17 cellular contexts compared by ENCODE assay signal in the genomic region with DNA sequence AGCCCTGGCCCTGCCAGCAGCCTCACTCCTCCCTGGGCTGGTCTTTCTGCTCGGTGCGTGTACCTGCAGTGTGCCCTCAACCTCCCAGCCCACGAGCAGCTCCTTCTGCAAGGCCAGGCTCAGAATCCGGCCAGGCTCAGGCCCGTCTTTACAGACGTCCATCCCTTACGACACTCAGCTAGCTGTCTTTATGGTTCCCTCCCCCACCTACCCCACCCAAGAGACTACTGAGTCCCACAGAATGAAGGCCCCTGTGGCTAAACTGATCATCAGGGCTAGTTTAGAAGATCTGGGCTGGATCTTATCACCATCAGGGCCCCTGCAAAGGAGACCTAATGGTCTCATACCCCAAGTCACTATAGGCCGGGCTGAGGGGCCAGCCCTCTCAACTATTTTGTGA. TPM values are rescaled to one million over a fixed set of nuclear protein-coding genes. Genes with fewer than 3 reads are reported as not detected.
DNase-seq lines count a peak whose midpoint lies in the region; ATAC-seq and TF ChIP-seq lines count a peak whose summit lies in the region.
"Had no signal": no experiment of that assay in that cellular context is flagged by ENCODE, and none has a peak within 500 bp of the region (broad histone marks: within the 10 kb centered on the region; RNA-seq: fewer than 3 reads in every experiment).

No MANE protein-coding gene starts in this region.

- H3K9me3 ChIP-seq in SK-N-SH (no peaks in the 10 kb centered on the region), body of pancreas (no peaks in the 10 kb centered on the region)
- H3K9me3 ChIP-seq: BE2C had no signal

- no peaks in the 10 kb centered on the region for H3K36me3 Mint-ChIP-seq in activated naive CD8-positive, alpha-beta T cell treated with anti-CD3 and anti-CD28 coated beads, Interleukin-2, amount 50 U/mL, for 24 hours (ENCODE audit: low read depth)
- H3K36me3 Mint-ChIP-seq in activated naive CD8-positive, alpha-beta T cell treated with anti-CD3 and anti-CD28 coated beads for 36 hours: no peaks in the 10 kb centered on the region
- H3K36me3 Mint-ChIP-seq in nephron progenitor cell (ENCODE audit: low read depth): peaks cover 16% of the 10 kb centered on the region
- H3K36me3 Mint-ChIP-seq: CD4-positive, alpha-beta memory T cell; IgD-negative memory B cell had no signal

- no peak overlapping the region for H3K27ac ChIP-seq in SK-N-SH (ENCODE audit: low read depth in 2 of 2, low read length in 1 of 2)
- H3K27ac ChIP-seq in body of pancreas: no peak overlapping the region
- H3K27ac ChIP-seq: C4-2B had no signal

- H3K4me3 ChIP-seq in SK-N-SH (ENCODE audit: low read depth in 2 of 2, low read length in 1 of 2): no peak overlapping the region
- H3K4me3 ChIP-seq in body of pancreas: no peak overlapping the region

- H3K27me3 ChIP-seq in SK-N-SH (ENCODE audit: insufficient read depth) (no peaks in the 10 kb centered on the region), body of pancreas (no peaks in the 10 kb centered on the region)
- H3K27me3 ChIP-seq: BE2C had no signal

- no peak overlapping the region for H3K4me2 ChIP-seq in SK-N-SH

- H3K4me1 Mint-ChIP-seq in activated naive CD8-positive, alpha-beta T cell treated with anti-CD3 and anti-CD28 coated beads, Interleukin-2, amount 50 U/mL, for 24 hours: no peaks in the 10 kb centered on the region
- no peaks in the 10 kb centered on the region for H3K4me1 Mint-ChIP-seq in activated naive CD8-positive, alpha-beta T cell treated with anti-CD3 and anti-CD28 coated beads for 36 hours
- peaks cover 26% of the 10 kb centered on the region for H3K4me1 Mint-ChIP-seq in nephron progenitor cell
- H3K4me1 Mint-ChIP-seq: CD4-positive, alpha-beta memory T cell had no signal

- POLR2A ChIA-PET in SK-N-SH (lab: Yijun Ruan, JAX): no interaction called here

- no peak overlapping the region for H3K4me3 Mint-ChIP-seq in activated naive CD8-positive, alpha-beta T cell treated with anti-CD3 and anti-CD28 coated beads, Interleukin-2, amount 50 U/mL, for 24 hours
- no peak overlapping the region for H3K4me3 Mint-ChIP-seq in activated naive CD8-positive, alpha-beta T cell treated with anti-CD3 and anti-CD28 coated beads for 36 hours
- H3K4me3 Mint-ChIP-seq in nephron progenitor cell: no peak overlapping the region
- H3K4me3 Mint-ChIP-seq: CD4-positive, alpha-beta memory T cell; IgD-negative memory B cell had no signal

- H3K4me1 ChIP-seq in SK-N-SH (ENCODE audit: control insufficient read depth in 1 of 2, insufficient read depth in 2 of 2, low read depth in 1 of 2, low read length in 1 of 2): no peaks in the 10 kb centered on the region
- no peaks in the 10 kb centered on the region for H3K4me1 ChIP-seq in body of pancreas
- H3K4me1 ChIP-seq: BE2C had no signal

- CTCF ChIA-PET in SK-N-SH (lab: Yijun Ruan, JAX): interaction anchor here (7.7 kb wide), 1 partner anchor 12 kb away, joined by 46 read pairs; no protein-coding TSS in a partner anchor

- no peaks in the 10 kb centered on the region for H4K20me1 ChIP-seq in SK-N-SH (ENCODE audit: insufficient read depth)

- intact Hi-C loops in body of pancreas (cut with DNase I): no loop called here

- TF ChIP-seq POLR2A in body of pancreas (IDR thresholded peaks at IDR 0.05): no peak

- H3K9me2 ChIP-seq in SK-N-SH: no peaks in the 10 kb centered on the region

- 86% methylated on average over 8 of the region's 8 CpGs for WGBS in SK-N-SH (ENCODE audit: low lambda C conversion rate)
- WGBS in body of pancreas, 2 donors: 64 to 79% methylated on average over 8 of the region's 8 CpGs

- no peak overlapping the region for H3K9ac ChIP-seq in SK-N-SH

- H3K36me3 ChIP-seq in SK-N-SH (replicated peaks in 1 of 2; ENCODE audit: control insufficient read depth in 1 of 2, insufficient read depth in 2 of 2, low read length in 1 of 2): peaks cover 1 to 4% of the 10 kb centered on the region in 2 experiments
- no peaks in the 10 kb centered on the region for H3K36me3 ChIP-seq in body of pancreas (replicated peaks in 1 of 2; ENCODE audit: insufficient read depth in 1 of 2, low read depth in 2 of 2)

- TF ChIP-seq EP300 in SK-N-SH (IDR thresholded peaks at IDR 0.05; ENCODE audit: borderline replicate concordance in 1 of 2, low read depth in 1 of 2, low read length in 1 of 2): no peak

- H3F3A ChIP-seq in SK-N-SH (replicated peaks; ENCODE audit: insufficient read depth): no peaks in the 10 kb centered on the region

- H3K27ac Mint-ChIP-seq in activated naive CD8-positive, alpha-beta T cell treated with anti-CD3 and anti-CD28 coated beads, Interleukin-2, amount 50 U/mL, for 24 hours: no peak overlapping the region
- H3K27ac Mint-ChIP-seq in activated naive CD8-positive, alpha-beta T cell treated with anti-CD3 and anti-CD28 coated beads for 36 hours: no peak overlapping the region
- H3K27ac Mint-ChIP-seq in nephron progenitor cell: peak overlapping the region; percentile 92

- TF ChIP-seq RAD21 in SK-N-SH (IDR thresholded peaks at IDR 0.05; ENCODE audit: low read length): no peak

- TF ChIP-seq CTCF in SK-N-SH (IDR thresholded peaks at IDR 0.05) (no peak), nephron progenitor cell (IDR thresholded peaks at IDR 0.05) (no peak), body of pancreas (IDR thresholded peaks at IDR 0.05) (no peak)

- no peak overlapping the region for H2AFZ ChIP-seq in SK-N-SH (ENCODE audit: low read depth)

- peak; percentile 25 for ATAC-seq in activated naive CD8-positive, alpha-beta T cell treated with anti-CD3 and anti-CD28 coated beads, Interleukin-2, amount 50 U/mL, for 24 hours
- ATAC-seq in HG02571 (IDR thresholded peaks at IDR 0.05; ENCODE audit: unreplicated experiment): no peak
- no peak for ATAC-seq in body of pancreas

- no peaks in the 10 kb centered on the region for H3K79me2 ChIP-seq in SK-N-SH (ENCODE audit: insufficient read depth)

- no peaks in the 10 kb centered on the region for H3K27me3 Mint-ChIP-seq in activated naive CD8-positive, alpha-beta T cell treated with anti-CD3 and anti-CD28 coated beads, Interleukin-2, amount 50 U/mL, for 24 hours
- H3K27me3 Mint-ChIP-seq in activated naive CD8-positive, alpha-beta T cell treated with anti-CD3 and anti-CD28 coated beads for 36 hours: no peaks in the 10 kb centered on the region
- H3K27me3 Mint-ChIP-seq in nephron progenitor cell (ENCODE audit: low read depth, poor library complexity): peaks cover 3% of the 10 kb centered on the region
- H3K27me3 Mint-ChIP-seq: IgD-negative memory B cell had no signal

- no peaks in the 10 kb centered on the region for H3K9me3 Mint-ChIP-seq in activated naive CD8-positive, alpha-beta T cell treated with anti-CD3 and anti-CD28 coated beads, Interleukin-2, amount 50 U/mL, for 24 hours
- no peaks in the 10 kb centered on the region for H3K9me3 Mint-ChIP-seq in activated naive CD8-positive, alpha-beta T cell treated with anti-CD3 and anti-CD28 coated beads for 36 hours
- no peaks in the 10 kb centered on the region for H3K9me3 Mint-ChIP-seq in nephron progenitor cell
- H3K9me3 Mint-ChIP-seq: CD4-positive, alpha-beta memory T cell; IgD-negative memory B cell had no signal

- no peak for DNase-seq in activated naive CD8-positive, alpha-beta T cell treated with anti-CD3 and anti-CD28 coated beads, Interleukin-2, amount 50 U/mL, for 24 hours
- no peak for DNase-seq in activated naive CD8-positive, alpha-beta T cell treated with anti-CD3 and anti-CD28 coated beads for 36 hours
- peak; percentile 19 for DNase-seq in SK-N-SH
- no peak for DNase-seq in nephron progenitor cell
- DNase-seq in NCI-H526 (lab: John Stamatoyannopoulos, UW): no peak
- no peak for DNase-seq in body of pancreas
- DNase-seq: ACHN; BE2C; CD4-positive, alpha-beta memory T cell; DND-41; GDM1 had no signal

TF ChIP-seq in SK-N-SH, 30 proteins besides CTCF, POLR2A, EP300 and RAD21 (continues in another document):
- no peak for TF ChIP-seq FOSL2 (IDR thresholded peaks at IDR 0.05; ENCODE audit: borderline replicate concordance, low read depth)
- no peak for TF ChIP-seq TEAD4 (IDR thresholded peaks at IDR 0.05; ENCODE audit: borderline replicate concordance, insufficient read depth)
- no peak for TF ChIP-seq FOXJ3 (CRISPR knock-in tag; IDR thresholded peaks at IDR 0.05)
- TF ChIP-seq CHD2 (IDR thresholded peaks at IDR 0.05; ENCODE audit: low read length, partially characterized antibody): no peak

RNA-seq across cellular contexts. Expression of a gene that starts 10.7 kb away (rescaled TPM):
- total RNA-seq in activated naive CD8-positive, alpha-beta T cell treated with anti-CD3 and anti-CD28 coated beads for 36 hours: not detected
- not detected in 2 replicates for polyA plus RNA-seq in SK-N-SH (2012; rRNA removed)
- not detected in 2 replicates for polyA plus RNA-seq in SK-N-SH (2012; cell fraction: cytosol; rRNA removed)
- not detected in 2 replicates for polyA plus RNA-seq in SK-N-SH (2012; cell fraction: nucleus; rRNA removed)
- total RNA-seq in body of pancreas: 1 to 10 TPM in 1 of 2 donors, not detected in 1; 1.0 TPM
- total RNA-seq: A172, H4, HT1080 had no signal
- polyA plus RNA-seq: CD4-positive, alpha-beta memory T cell; IgD-negative memory B cell had no signal

RNA-seq across cellular contexts. Expression of a gene that starts 25.3 kb away (rescaled TPM):
- 10 to 100 TPM; 14.9 to 15.4 TPM for total RNA-seq in activated naive CD8-positive, alpha-beta T cell treated with anti-CD3 and anti-CD28 coated beads for 36 hours
- polyA plus RNA-seq in SK-N-SH (2012; rRNA removed): 14.0 and 14.4 TPM in 2 replicates
- polyA plus RNA-seq in SK-N-SH (2012; cell fraction: cytosol; rRNA removed): 3.7 and 5.8 TPM in 2 replicates
- polyA plus RNA-seq in SK-N-SH (2012; cell fraction: nucleus; rRNA removed): 79.1 and 122 TPM in 2 replicates
- 10 to 100 TPM; 14.8 to 17.6 TPM for total RNA-seq in body of pancreas

RNA-seq across cellular contexts. Expression of a gene that starts 30.6 kb away (rescaled TPM):
- 1 to 10 TPM; 5.6 to 6.4 TPM for total RNA-seq in activated naive CD8-positive, alpha-beta T cell treated with anti-CD3 and anti-CD28 coated beads for 36 hours
- polyA plus RNA-seq in SK-N-SH (2012; rRNA removed): 32.2 and 49.7 TPM in 2 replicates
- 23.5 and 24.1 TPM in 2 replicates for polyA plus RNA-seq in SK-N-SH (2012; cell fraction: cytosol; rRNA removed)
- 150 and 318 TPM in 2 replicates for polyA plus RNA-seq in SK-N-SH (2012; cell fraction: nucleus; rRNA removed)
- 1 to 10 TPM in 1 of 2 donors, under 1 TPM in 1; 0.66 to 1.0 TPM for total RNA-seq in body of pancreas
- polyA plus RNA-seq: CD4-positive, alpha-beta memory T cell had no signal

RNA-seq across cellular contexts. Expression of a gene that starts 34.5 kb away (rescaled TPM):
- 10 to 100 TPM; 68.0 to 69.7 TPM for total RNA-seq in activated naive CD8-positive, alpha-beta T cell treated with anti-CD3 and anti-CD28 coated beads for 36 hours
- polyA plus RNA-seq in SK-N-SH (2012; rRNA removed): 51.7 and 55.4 TPM in 2 replicates
- polyA plus RNA-seq in SK-N-SH (2012; cell fraction: cytosol; rRNA removed): 21.5 and 38.1 TPM in 2 replicates
- 42.7 and 50.6 TPM in 2 replicates for polyA plus RNA-seq in SK-N-SH (2012; cell fraction: nucleus; rRNA removed)
- 10 to 100 TPM; 12.5 to 51.1 TPM for total RNA-seq in body of pancreas

RNA-seq across cellular contexts. Expression of a gene that starts 40.1 kb away (rescaled TPM):
- not detected for total RNA-seq in activated naive CD8-positive, alpha-beta T cell treated with anti-CD3 and anti-CD28 coated beads for 36 hours
- polyA plus RNA-seq in SK-N-SH (2012; rRNA removed): 0.58 and 0.74 TPM in 2 replicates
- 0.17 and 0.34 TPM in 2 replicates for polyA plus RNA-seq in SK-N-SH (2012; cell fraction: cytosol; rRNA removed)
- 5.4 and 8.8 TPM in 2 replicates for polyA plus RNA-seq in SK-N-SH (2012; cell fraction: nucleus; rRNA removed)
- 1 to 10 TPM in 1 of 2 donors, not detected in 1; 1.6 TPM for total RNA-seq in body of pancreas
- total RNA-seq: HT1080 had no signal
- polyA plus RNA-seq: CD4-positive, alpha-beta memory T cell; IgD-negative memory B cell had no signal
